Comparison of ENCODE assay signal across 1 cellular context in genomic region chr7:129908181-129908580, GRCh38.
A peak's percentile ranks its signal among the peaks of the same experiment; 100 is the strongest.
TF ChIP-seq lines count a peak whose summit lies in the region.

No MANE protein-coding gene starts in this region.

TF ChIP-seq in K562, 482 proteins besides CTCF, POLR2A, EP300 and RAD21 (continued from another document and continues in another):
- TF ChIP-seq RFX1 (IDR thresholded peaks at IDR 0.05), result no peak
- TF ChIP-seq NCOA2 (IDR thresholded peaks at IDR 0.05; ENCODE audit: partially characterized antibody in 2 of 2), result no peak
- TF ChIP-seq BCLAF1 (IDR thresholded peaks at IDR 0.05; ENCODE audit: borderline replicate concordance in 1 of 2, control insufficient read depth in 1 of 2, low read depth in 2 of 2, low read length in 1 of 2), result no peak
- TF ChIP-seq ZNF75A (CRISPR knock-in tag; IDR thresholded peaks at IDR 0.05), result no peak
- TF ChIP-seq ZNF316 (IDR thresholded peaks at IDR 0.05), result peak; percentile 89
- TF ChIP-seq IRF9 (tag; IDR thresholded peaks at IDR 0.05), result no peak
- TF ChIP-seq MAFF (IDR thresholded peaks at IDR 0.05; ENCODE audit: low read length), result peak; percentile 42; the same call in 1 of the 2 replicates
- TF ChIP-seq ZNF764 (CRISPR knock-in tag; IDR thresholded peaks at IDR 0.05; ENCODE audit: low read depth), result no peak
- 0 out of 2 replicates have a peak, but pooled peaks have one; percentile 23 for TF ChIP-seq EP400 (IDR thresholded peaks at IDR 0.05)
- peak; percentile 89 for TF ChIP-seq MAFG (tag; conservative IDR thresholded peaks at IDR 0.05)
- peak; percentile 44; the same call in 1 of the 2 replicates for TF ChIP-seq MAFK (IDR thresholded peaks at IDR 0.05; ENCODE audit: low read length)
- no peak for TF ChIP-seq RBM34 (IDR thresholded peaks at IDR 0.05; ENCODE audit: borderline replicate concordance, insufficient read depth, low read length)
- TF ChIP-seq RERE (CRISPR knock-in tag; IDR thresholded peaks at IDR 0.05; ENCODE audit: borderline replicate concordance), result no peak
- no peak for TF ChIP-seq ELF2 (CRISPR knock-in tag; IDR thresholded peaks at IDR 0.05)
- TF ChIP-seq, protein P1, sequence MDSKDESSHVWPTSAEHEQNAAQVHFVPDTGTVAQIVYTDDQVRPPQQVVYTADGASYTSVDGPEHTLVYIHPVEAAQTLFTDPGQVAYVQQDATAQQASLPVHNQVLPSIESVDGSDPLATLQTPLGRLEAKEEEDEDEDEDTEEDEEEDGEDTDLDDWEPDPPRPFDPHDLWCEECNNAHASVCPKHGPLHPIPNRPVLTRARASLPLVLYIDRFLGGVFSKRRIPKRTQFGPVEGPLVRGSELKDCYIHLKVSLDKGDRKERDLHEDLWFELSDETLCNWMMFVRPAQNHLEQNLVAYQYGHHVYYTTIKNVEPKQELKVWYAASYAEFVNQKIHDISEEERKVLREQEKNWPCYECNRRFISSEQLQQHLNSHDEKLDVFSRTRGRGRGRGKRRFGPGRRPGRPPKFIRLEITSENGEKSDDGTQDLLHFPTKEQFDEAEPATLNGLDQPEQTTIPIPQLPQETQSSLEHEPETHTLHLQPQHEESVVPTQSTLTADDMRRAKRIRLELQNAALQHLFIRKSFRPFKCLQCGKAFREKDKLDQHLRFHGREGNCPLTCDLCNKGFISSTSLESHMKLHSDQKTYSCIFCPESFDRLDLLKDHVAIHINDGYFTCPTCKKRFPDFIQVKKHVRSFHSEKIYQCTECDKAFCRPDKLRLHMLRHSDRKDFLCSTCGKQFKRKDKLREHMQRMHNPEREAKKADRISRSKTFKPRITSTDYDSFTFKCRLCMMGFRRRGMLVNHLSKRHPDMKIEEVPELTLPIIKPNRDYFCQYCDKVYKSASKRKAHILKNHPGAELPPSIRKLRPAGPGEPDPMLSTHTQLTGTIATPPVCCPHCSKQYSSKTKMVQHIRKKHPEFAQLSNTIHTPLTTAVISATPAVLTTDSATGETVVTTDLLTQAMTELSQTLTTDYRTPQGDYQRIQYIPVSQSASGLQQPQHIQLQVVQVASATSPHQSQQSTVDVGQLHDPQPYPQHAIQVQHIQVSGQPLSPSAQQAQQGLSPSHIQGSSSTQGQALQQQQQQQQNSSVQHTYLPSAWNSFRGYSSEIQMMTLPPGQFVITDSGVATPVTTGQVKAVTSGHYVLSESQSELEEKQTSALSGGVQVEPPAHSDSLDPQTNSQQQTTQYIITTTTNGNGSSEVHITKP (IDR thresholded peaks at IDR 0.05; ENCODE audit: partially characterized antibody), result no peak
- TF ChIP-seq DACH1 (IDR thresholded peaks at IDR 0.05; ENCODE audit: partially characterized antibody), result no peak
- TF ChIP-seq DPF2 (IDR thresholded peaks at IDR 0.05), result 0 out of 2 replicates have a peak, but pooled peaks have one; percentile 14
- no peak for TF ChIP-seq ZNF354B (CRISPR knock-in tag; IDR thresholded peaks at IDR 0.05)
- TF ChIP-seq ZNF778 (CRISPR knock-in tag; IDR thresholded peaks at IDR 0.05), result no peak
- TF ChIP-seq FOXP1 (CRISPR knock-in tag; IDR thresholded peaks at IDR 0.05), result no peak
- no peak for TF ChIP-seq IFI16 (CRISPR knock-in tag; IDR thresholded peaks at IDR 0.05)
- TF ChIP-seq E2F6 (IDR thresholded peaks at IDR 0.05; ENCODE audit: borderline replicate concordance in 1 of 2, extremely low read depth in 1 of 2, insufficient read depth in 1 of 2, insufficient read length in 1 of 2, low read depth in 1 of 2, low read length in 1 of 2, poor library complexity in 1 of 2, severe bottlenecking in 1 of 2), result no peak
- TF ChIP-seq, protein P2, sequence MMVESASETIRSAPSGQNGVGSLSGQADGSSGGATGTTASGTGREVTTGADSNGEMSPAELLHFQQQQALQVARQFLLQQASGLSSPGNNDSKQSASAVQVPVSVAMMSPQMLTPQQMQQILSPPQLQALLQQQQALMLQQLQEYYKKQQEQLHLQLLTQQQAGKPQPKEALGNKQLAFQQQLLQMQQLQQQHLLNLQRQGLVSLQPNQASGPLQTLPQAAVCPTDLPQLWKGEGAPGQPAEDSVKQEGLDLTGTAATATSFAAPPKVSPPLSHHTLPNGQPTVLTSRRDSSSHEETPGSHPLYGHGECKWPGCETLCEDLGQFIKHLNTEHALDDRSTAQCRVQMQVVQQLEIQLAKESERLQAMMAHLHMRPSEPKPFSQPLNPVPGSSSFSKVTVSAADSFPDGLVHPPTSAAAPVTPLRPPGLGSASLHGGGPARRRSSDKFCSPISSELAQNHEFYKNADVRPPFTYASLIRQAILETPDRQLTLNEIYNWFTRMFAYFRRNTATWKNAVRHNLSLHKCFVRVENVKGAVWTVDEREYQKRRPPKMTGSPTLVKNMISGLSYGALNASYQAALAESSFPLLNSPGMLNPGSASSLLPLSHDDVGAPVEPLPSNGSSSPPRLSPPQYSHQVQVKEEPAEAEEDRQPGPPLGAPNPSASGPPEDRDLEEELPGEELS (CRISPR knock-in tag; IDR thresholded peaks at IDR 0.05; ENCODE audit: borderline replicate concordance), result no peak
- no peak for TF ChIP-seq RCOR1 (IDR thresholded peaks at IDR 0.05; ENCODE audit: borderline replicate concordance in 1 of 2, low read depth in 2 of 2, low read length in 2 of 2)
- TF ChIP-seq, protein P3, sequence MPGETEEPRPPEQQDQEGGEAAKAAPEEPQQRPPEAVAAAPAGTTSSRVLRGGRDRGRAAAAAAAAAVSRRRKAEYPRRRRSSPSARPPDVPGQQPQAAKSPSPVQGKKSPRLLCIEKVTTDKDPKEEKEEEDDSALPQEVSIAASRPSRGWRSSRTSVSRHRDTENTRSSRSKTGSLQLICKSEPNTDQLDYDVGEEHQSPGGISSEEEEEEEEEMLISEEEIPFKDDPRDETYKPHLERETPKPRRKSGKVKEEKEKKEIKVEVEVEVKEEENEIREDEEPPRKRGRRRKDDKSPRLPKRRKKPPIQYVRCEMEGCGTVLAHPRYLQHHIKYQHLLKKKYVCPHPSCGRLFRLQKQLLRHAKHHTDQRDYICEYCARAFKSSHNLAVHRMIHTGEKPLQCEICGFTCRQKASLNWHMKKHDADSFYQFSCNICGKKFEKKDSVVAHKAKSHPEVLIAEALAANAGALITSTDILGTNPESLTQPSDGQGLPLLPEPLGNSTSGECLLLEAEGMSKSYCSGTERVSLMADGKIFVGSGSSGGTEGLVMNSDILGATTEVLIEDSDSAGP (CRISPR knock-in tag; IDR thresholded peaks at IDR 0.05), result no peak
- TF ChIP-seq DLX4 (CRISPR knock-in tag; IDR thresholded peaks at IDR 0.05), result no peak
- no peak for TF ChIP-seq OTX1 (CRISPR knock-in tag; IDR thresholded peaks at IDR 0.05)
- TF ChIP-seq MIER1 (IDR thresholded peaks at IDR 0.05; ENCODE audit: low read depth), result no peak
- no peak for TF ChIP-seq GABPB1 (CRISPR knock-in tag; IDR thresholded peaks at IDR 0.05)
- no peak for TF ChIP-seq HOMEZ (CRISPR knock-in tag; IDR thresholded peaks at IDR 0.05)
- TF ChIP-seq, protein P4, sequence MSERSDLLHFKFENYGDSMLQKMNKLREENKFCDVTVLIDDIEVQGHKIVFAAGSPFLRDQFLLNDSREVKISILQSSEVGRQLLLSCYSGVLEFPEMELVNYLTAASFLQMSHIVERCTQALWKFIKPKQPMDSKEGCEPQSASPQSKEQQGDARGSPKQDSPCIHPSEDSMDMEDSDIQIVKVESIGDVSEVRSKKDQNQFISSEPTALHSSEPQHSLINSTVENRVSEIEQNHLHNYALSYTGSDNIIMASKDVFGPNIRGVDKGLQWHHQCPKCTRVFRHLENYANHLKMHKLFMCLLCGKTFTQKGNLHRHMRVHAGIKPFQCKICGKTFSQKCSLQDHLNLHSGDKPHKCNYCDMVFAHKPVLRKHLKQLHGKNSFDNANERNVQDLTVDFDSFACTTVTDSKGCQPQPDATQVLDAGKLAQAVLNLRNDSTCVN (CRISPR knock-in tag; IDR thresholded peaks at IDR 0.05), result no peak
